In the genomic region with DNA sequence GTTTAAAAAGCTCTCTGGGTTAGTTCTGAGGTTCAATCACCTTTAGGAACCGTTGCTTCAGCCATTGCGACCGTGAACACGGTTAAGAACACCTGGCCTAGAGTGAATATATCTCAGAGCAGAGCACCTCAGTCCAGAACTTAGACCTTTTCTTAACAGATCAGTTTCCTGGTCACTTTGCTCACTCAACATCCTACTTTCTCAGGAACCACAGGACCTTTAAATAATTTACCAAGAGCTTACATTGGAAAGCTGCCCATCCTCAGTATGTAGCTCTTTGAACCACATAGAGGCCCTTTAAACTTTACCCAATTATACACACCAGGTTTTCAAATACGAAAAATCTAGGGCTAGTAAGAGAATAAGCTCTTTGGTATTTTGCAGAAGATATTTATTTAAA, we compare ENCODE assay signal across 10 cellular contexts.
DNase-seq lines count a peak whose midpoint lies in the region; ATAC-seq and TF ChIP-seq lines count a peak whose summit lies in the region.
"Had no signal": no experiment of that assay in that cellular context is flagged by ENCODE, and none has a peak within 500 bp of the region (broad histone marks: within the 10 kb centered on the region; RNA-seq: fewer than 3 reads in every experiment).

No MANE protein-coding gene starts in this region.

- POLR2A ChIA-PET in activated B cell treated with CpG ODN at 0.5 μM for 24 hours (lab: Charles Lee), result interaction anchor here (0.7 kb wide), 1 partner anchor 12 kb away, joined by 3 read pairs; no protein-coding TSS in a partner anchor

- H3K27me3 Mint-ChIP-seq in activated B cell treated with CpG ODN at 0.5 μM for 24 hours, result no peaks in the 10 kb centered on the region

- peak; percentile 70 for DNase-seq in ACHN
- DNase-seq in activated B cell treated with CpG ODN at 0.5 μM for 24 hours, result no peak
- DNase-seq in DMS 273 (lab: John Stamatoyannopoulos, UW; ENCODE audit: unreplicated experiment), result no peak
- DNase-seq in pons (ENCODE audit: low spot score), result no peak
- DNase-seq in HCEC 1CT, result no peak
- DNase-seq in stimulated activated CD4-positive, alpha-beta T cell treated with anti-CD3 and anti-CD28 coated beads, Interleukin-15, amount 100 ng/mL, for 24 hours, result no peak
- DNase-seq: cerebellar nuclear complex, NCI-H2227 treated with DMSO at 0.1 percent for 48 hours had no signal

- TF ChIP-seq CTCF in activated B cell treated with CpG ODN at 0.5 μM for 24 hours (IDR thresholded peaks at IDR 0.05), result no peak

- in situ Hi-C loops in ACHN (cut with HindIII; ENCODE audit: low pct_ligation_motif_present, low pct_unique_long_range_greater_than_20kb, low sequenced_read_pairs), result no loop called here

- no peaks in the 10 kb centered on the region for H3K9me3 Mint-ChIP-seq in activated B cell treated with CpG ODN at 0.5 μM for 24 hours

- ATAC-seq in GM19468 (IDR thresholded peaks at IDR 0.05; ENCODE audit: extremely low read depth, unreplicated experiment) (peak; percentile 7), HG03064 (IDR thresholded peaks at IDR 0.05; ENCODE audit: low read depth, unreplicated experiment) (peak; percentile 55), activated B cell treated with CpG ODN at 0.5 μM for 24 hours (ENCODE audit: low read depth) (no peak)

- peaks cover 24% of the 10 kb centered on the region for H3K4me1 Mint-ChIP-seq in activated B cell treated with CpG ODN at 0.5 μM for 24 hours

- H3K4me3 Mint-ChIP-seq in activated B cell treated with CpG ODN at 0.5 μM for 24 hours, result no peak overlapping the region

- intact Hi-C loops in activated B cell treated with CpG ODN at 0.5 μM for 24 hours (cut with micrococcal nuclease), result no loop called here

- no peaks in the 10 kb centered on the region for H3K36me3 Mint-ChIP-seq in activated B cell treated with CpG ODN at 0.5 μM for 24 hours (ENCODE audit: low read depth)

- peak overlapping the region; percentile 68 for H3K27ac Mint-ChIP-seq in activated B cell treated with CpG ODN at 0.5 μM for 24 hours

- CTCF ChIA-PET in activated B cell treated with CpG ODN at 0.5 μM for 24 hours (lab: Charles Lee), result no interaction called here
